Comparison of ENCODE assay signal across 9 cellular contexts in the genomic region with DNA sequence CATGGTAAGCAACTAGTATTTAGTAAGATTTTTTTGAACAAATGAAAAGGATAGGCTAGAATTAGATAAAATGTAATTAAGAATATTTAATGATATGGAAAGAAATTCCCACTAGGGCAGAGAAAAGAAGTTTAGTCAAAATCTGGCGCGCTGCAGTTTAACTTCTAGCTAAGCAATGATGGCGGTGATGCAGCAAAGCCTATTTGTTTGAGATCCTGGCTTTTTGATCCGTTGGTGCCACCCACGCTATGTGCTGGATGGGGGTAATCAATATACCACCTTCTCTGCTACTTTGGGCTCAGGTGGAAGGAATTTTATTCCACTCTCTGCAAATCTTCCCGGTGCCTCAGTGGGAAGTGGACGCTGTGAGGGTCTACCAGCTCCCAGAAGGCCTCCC. TPM values are rescaled to one million over a fixed set of nuclear protein-coding genes. Genes with fewer than 3 reads are reported as not detected.
DNase-seq lines count a peak whose midpoint lies in the region; ATAC-seq and TF ChIP-seq lines count a peak whose summit lies in the region.
"Had no signal": no experiment of that assay in that cellular context is flagged by ENCODE, and none has a peak within 500 bp of the region (broad histone marks: within the 10 kb centered on the region; RNA-seq: fewer than 3 reads in every experiment).

No MANE protein-coding gene starts in this region.

- DNase-seq in GM12865 (ENCODE audit: low read depth): no peak
- DNase-seq in SK-N-MC (ENCODE audit: low read depth, low spot score): no peak
- peak in 1 of 2 donors; percentile 25 for DNase-seq in foreskin fibroblast
- no peak for DNase-seq in HT-29 (ENCODE audit: low spot score)
- DNase-seq in C1 segment of cervical spinal cord (lab: John Stamatoyannopoulos, UW): no peak
- DNase-seq in NCI-H2171 (lab: John Stamatoyannopoulos, UW): no peak

- H3K9me3 ChIP-seq in SK-N-MC (ENCODE audit: low read depth, low read length) (no peaks in the 10 kb centered on the region), skeletal muscle tissue (ENCODE audit: control insufficient read depth in 3 of 3, low read length in 3 of 3) (no peaks in the 10 kb centered on the region)

- TF ChIP-seq CTCF in GM12865 (IDR thresholded peaks at IDR 0.05; ENCODE audit: insufficient read depth, low read depth, low read length, missing control alignments): no peak
- no peak for TF ChIP-seq CTCF in foreskin fibroblast (IDR thresholded peaks at IDR 0.05; ENCODE audit: low read depth, low read length)

- H3K27me3 ChIP-seq in skeletal muscle tissue (ENCODE audit: control insufficient read depth in 3 of 3, insufficient read depth in 3 of 3, low read length in 3 of 3): peaks cover 0 to 2% (median 0%) of the 10 kb centered on the region in 3 donors

- H3K9ac ChIP-seq in SK-N-MC (ENCODE audit: insufficient read length): peak overlapping the region; percentile 38
- H3K9ac ChIP-seq in skeletal muscle tissue (ENCODE audit: low read depth in 1 of 3, low read length in 3 of 3): peak overlapping the region; percentile 65 to 69 (median 66)

- H3K4me3 ChIP-seq in GM12865 (ENCODE audit: low read depth, low read length) (peak overlapping the region; percentile 58), SK-N-MC (peak overlapping the region; percentile 87), foreskin fibroblast (ENCODE audit: low read depth in 1 of 2, low read length in 2 of 2) (peak overlapping the region; percentile 86 to 94), skeletal muscle tissue (ENCODE audit: low read length in 3 of 3) (peak overlapping the region; percentile 76 to 81 (median 77))

- no peak for ATAC-seq in HG03342 (IDR thresholded peaks at IDR 0.05; ENCODE audit: unreplicated experiment)

- no peak overlapping the region for H3K27ac ChIP-seq in SK-N-MC
- no peak overlapping the region for H3K27ac ChIP-seq in skeletal muscle tissue (ENCODE audit: low read depth, low read length)

- H3K4me1 ChIP-seq in skeletal muscle tissue (ENCODE audit: control insufficient read depth in 3 of 3, insufficient read depth in 3 of 3, low read length in 3 of 3): peaks cover 4 to 9% (median 5%) of the 10 kb centered on the region in 3 donors

- H3K36me3 ChIP-seq in SK-N-MC (ENCODE audit: insufficient read depth, low read length) (no peaks in the 10 kb centered on the region), skeletal muscle tissue (ENCODE audit: control insufficient read depth in 3 of 3, insufficient read depth in 3 of 3, low read length in 3 of 3) (no peaks in the 10 kb centered on the region)

RNA-seq across cellular contexts. Expression of a gene that starts 0.4 kb away (rescaled TPM):
- 12.5 TPM for total RNA-seq in skeletal muscle tissue
- 0.08 TPM in 1 of 2 replicates, not detected in the other for total RNA-seq in HT-29 (2014; rRNA removed; shearing (Covaris generic))
- total RNA-seq: activated B cell treated with CpG ODN at 0.5 μM for 24 hours had no signal

Comparison
In these comparisons a context has a peak if more than half of its experiments do, and no peak if none do; other contexts are left out.
1. RNA of a gene that starts 0.4 kb away (total RNA-seq): 12.5 TPM in skeletal muscle tissue (single experiment); 0.08 TPM in HT-29; every median in the first group is over 10 times any median in the second.
2. Peak in every context shown above with its lines, with median percentiles within 50 percentile points of each other: H3K4me3 ChIP-seq.